37 cellular contexts compared by ENCODE assay signal in genomic region chr1:53499257-53500183, GRCh38. TPM values are rescaled to one million over a fixed set of nuclear protein-coding genes. Genes with fewer than 3 reads are reported as not detected.
"Had no signal": no experiment of that assay in that cellular context is flagged by ENCODE, and none has a peak within 500 bp of the region (broad histone marks: within the 10 kb centered on the region; RNA-seq: fewer than 3 reads in every experiment).

No MANE protein-coding gene starts in this region.

- H3K36me3 ChIP-seq: adrenal gland, cardiac muscle cell, heart left ventricle, left lung, lower lobe of right lung, neutrophil, ovary, sigmoid colon, stomach, tibial artery, upper lobe of right lung had no signal

- H3K27me3 ChIP-seq: body of pancreas, cardiac muscle cell, ovary had no signal

- H3K9me3 Mint-ChIP-seq: activated CD4-positive, alpha-beta memory T cell treated with anti-CD3 and anti-CD28 coated beads for 36 hours; activated CD4-positive, alpha-beta T cell treated with anti-CD3 and anti-CD28 coated beads, Interleukin-2, amount 10 ng/mL, durations not matched to agents 24 days and 14 days; activated naive CD4-positive, alpha-beta T cell treated with anti-CD3 and anti-CD28 coated beads for 36 hours; activated naive CD8-positive, alpha-beta T cell treated with anti-CD3 and anti-CD28 coated beads for 36 hours; activated T-helper 1 cell treated with anti-CD3 and anti-CD28 coated beads, Interleukin-12 subunit alpha, Interleukin-12 subunit beta, Interleukin-2, Interleukin-4 antibody, amounts not matched to agents 30 ng/mL and 10 ng/mL and 1 ng/mL, durations not matched to agents 14 hours and 24 hours and 36 hours; endodermal cell; natural killer cell treated with Interleukin-12 subunit alpha and Interleukin-12 subunit beta and Interleukin-15 and Interleukin-18, amount 100 ng/mL, for 72 hours; stimulated activated naive B cell treated with anti-CD40 and anti-IgM and Interleukin-4, amounts not matched to agents 10 μg/mL and 1 μg/mL and 100 μg/mL, for 72 hours had no signal

- H3K4me3 ChIP-seq: adrenal gland, body of pancreas, cardiac muscle cell, heart left ventricle, left lung, lower lobe of right lung, mucosa of descending colon, ovary, sigmoid colon, stomach, tibial artery, upper lobe of right lung had no signal

- H3K27ac Mint-ChIP-seq: activated CD4-positive, alpha-beta memory T cell treated with anti-CD3 and anti-CD28 coated beads for 36 hours; activated CD4-positive, alpha-beta T cell treated with anti-CD3 and anti-CD28 coated beads, Interleukin-2, amount 10 ng/mL, durations not matched to agents 24 days and 14 days; activated naive CD4-positive, alpha-beta T cell treated with anti-CD3 and anti-CD28 coated beads for 36 hours; activated naive CD8-positive, alpha-beta T cell treated with anti-CD3 and anti-CD28 coated beads for 36 hours; activated T-helper 1 cell treated with anti-CD3 and anti-CD28 coated beads, Interleukin-12 subunit alpha, Interleukin-12 subunit beta, Interleukin-2, Interleukin-4 antibody, amounts not matched to agents 30 ng/mL and 10 ng/mL and 1 ng/mL, durations not matched to agents 14 hours and 24 hours and 36 hours; endodermal cell; natural killer cell treated with Interleukin-12 subunit alpha and Interleukin-12 subunit beta and Interleukin-15 and Interleukin-18, amount 100 ng/mL, for 72 hours; progenitor cell of endocrine pancreas; stimulated activated naive B cell treated with anti-CD40 and anti-IgM and Interleukin-4, amounts not matched to agents 10 μg/mL and 1 μg/mL and 100 μg/mL, for 72 hours had no signal

- H3K4me3 Mint-ChIP-seq: activated CD4-positive, alpha-beta memory T cell treated with anti-CD3 and anti-CD28 coated beads for 36 hours; activated CD4-positive, alpha-beta T cell treated with anti-CD3 and anti-CD28 coated beads, Interleukin-2, amount 10 ng/mL, durations not matched to agents 24 days and 14 days; activated naive CD4-positive, alpha-beta T cell treated with anti-CD3 and anti-CD28 coated beads for 36 hours; activated naive CD8-positive, alpha-beta T cell treated with anti-CD3 and anti-CD28 coated beads for 36 hours; activated T-helper 1 cell treated with anti-CD3 and anti-CD28 coated beads, Interleukin-12 subunit alpha, Interleukin-12 subunit beta, Interleukin-2, Interleukin-4 antibody, amounts not matched to agents 30 ng/mL and 10 ng/mL and 1 ng/mL, durations not matched to agents 14 hours and 24 hours and 36 hours; endodermal cell; natural killer cell treated with Interleukin-12 subunit alpha and Interleukin-12 subunit beta and Interleukin-15 and Interleukin-18, amount 100 ng/mL, for 72 hours; stimulated activated naive B cell treated with anti-CD40 and anti-IgM and Interleukin-4, amounts not matched to agents 10 μg/mL and 1 μg/mL and 100 μg/mL, for 72 hours had no signal

- H3K27ac ChIP-seq: adrenal gland, body of pancreas, cardiac muscle cell, foreskin keratinocyte, left lung, lower lobe of right lung, neutrophil, ovary, tibial artery, upper lobe of right lung had no signal

- H3K4me1 Mint-ChIP-seq: activated naive CD8-positive, alpha-beta T cell treated with anti-CD3 and anti-CD28 coated beads for 36 hours; stimulated activated naive B cell treated with anti-CD40 and anti-IgM and Interleukin-4, amounts not matched to agents 10 μg/mL and 1 μg/mL and 100 μg/mL, for 72 hours had no signal

- H3K4me1 ChIP-seq: adrenal gland, body of pancreas, foreskin keratinocyte, heart left ventricle, left lung, lower lobe of right lung, tibial artery, upper lobe of right lung had no signal

- H3K9me3 ChIP-seq: adrenal gland, body of pancreas, heart left ventricle, left lung, lower lobe of right lung, mucosa of descending colon, neutrophil, ovary, sigmoid colon, stomach, tibial artery, upper lobe of right lung had no signal

- H3K27me3 Mint-ChIP-seq: activated CD4-positive, alpha-beta memory T cell treated with anti-CD3 and anti-CD28 coated beads for 36 hours; activated CD4-positive, alpha-beta T cell treated with anti-CD3 and anti-CD28 coated beads, Interleukin-2, amount 10 ng/mL, durations not matched to agents 24 days and 14 days; activated naive CD8-positive, alpha-beta T cell treated with anti-CD3 and anti-CD28 coated beads for 36 hours had no signal

- H3K36me3 Mint-ChIP-seq: activated CD4-positive, alpha-beta memory T cell treated with anti-CD3 and anti-CD28 coated beads for 36 hours; activated naive CD8-positive, alpha-beta T cell treated with anti-CD3 and anti-CD28 coated beads for 36 hours; natural killer cell treated with Interleukin-12 subunit alpha and Interleukin-12 subunit beta and Interleukin-15 and Interleukin-18, amount 100 ng/mL, for 72 hours; stimulated activated naive B cell treated with anti-CD40 and anti-IgM and Interleukin-4, amounts not matched to agents 10 μg/mL and 1 μg/mL and 100 μg/mL, for 72 hours had no signal

- DNase-seq: activated CD4-positive, alpha-beta memory T cell treated with anti-CD3 and anti-CD28 coated beads for 36 hours; activated CD4-positive, alpha-beta T cell treated with anti-CD3 and anti-CD28 coated beads, Interleukin-2, amount 10 ng/mL, durations not matched to agents 24 days and 14 days; activated CD4-positive, CD25-positive, alpha-beta regulatory T cell treated with anti-CD3 and anti-CD28 coated beads, Interleukin-2, amount 50 U/mL, for 72 hours; activated CD8-positive, alpha-beta memory T cell treated with anti-CD3 and anti-CD28 coated beads, Interleukin-2, amount 50 U/mL, for 4 hours; activated effector memory CD4-positive, alpha-beta T cell treated with anti-CD3 and anti-CD28 coated beads, Interleukin-2, amount 50 U/mL, for 16 hours; activated naive CD4-positive, alpha-beta T cell treated with anti-CD3 and anti-CD28 coated beads for 36 hours; activated naive CD8-positive, alpha-beta T cell treated with anti-CD3 and anti-CD28 coated beads for 36 hours; activated T-cell treated with anti-CD3 and anti-CD28 coated beads, Interleukin-2, amount 50 U/mL, for 1 hour; adrenal gland; body of pancreas; cortex of kidney; endodermal cell; foreskin keratinocyte; heart left ventricle; left lung; lower lobe of right lung; mucosa of descending colon; ovary; sigmoid colon; small intestine; stimulated activated CD4-positive, alpha-beta T cell treated with anti-CD3 and anti-CD28 coated beads, Interleukin-15, amount 100 ng/mL, for 24 hours; stimulated activated CD4-positive, alpha-beta T cell treated with anti-CD3 and anti-CD28 coated beads, Interleukin-2, amount 100 ng/mL, for 24 hours; stimulated activated naive B cell treated with anti-CD40 and anti-IgM and Interleukin-4, amounts not matched to agents 10 μg/mL and 1 μg/mL and 100 μg/mL, for 72 hours; stomach; tibial artery; upper lobe of right lung had no signal

RNA-seq across cellular contexts. Expression of gene DMRTB1, which starts 40.3 kb away (rescaled TPM):
- total RNA-seq: activated CD4-positive, alpha-beta memory T cell treated with anti-CD3 and anti-CD28 coated beads for 36 hours; activated CD4-positive, alpha-beta T cell treated with anti-CD3 and anti-CD28 coated beads, Interleukin-2, amount 10 ng/mL, durations not matched to agents 24 days and 14 days; activated CD8-positive, alpha-beta memory T cell treated with anti-CD3 and anti-CD28 coated beads for 36 hours; activated naive CD4-positive, alpha-beta T cell treated with anti-CD3 and anti-CD28 coated beads for 36 hours; activated naive CD8-positive, alpha-beta T cell treated with anti-CD3 and anti-CD28 coated beads for 36 hours; activated T-helper 1 cell treated with anti-CD3 and anti-CD28 coated beads, Interleukin-12 subunit alpha, Interleukin-12 subunit beta, Interleukin-2, Interleukin-4 antibody, amounts not matched to agents 30 ng/mL and 10 ng/mL and 1 ng/mL, durations not matched to agents 14 hours and 24 hours and 36 hours; adrenal gland; aorta; body of pancreas; cardiac muscle cell; cerebellum; endodermal cell; esophagus mucosa; foreskin keratinocyte; heart left ventricle; left lung; lower lobe of right lung; mucosa of descending colon; myocyte; natural killer cell treated with Interleukin-12 subunit alpha and Interleukin-12 subunit beta and Interleukin-15 and Interleukin-18, amount 100 ng/mL, for 72 hours; ovary; progenitor cell of endocrine pancreas; renal cortical epithelial cell; sigmoid colon; stomach; upper lobe of right lung had no signal
- polyA plus RNA-seq: adrenal gland, aorta, cardiac muscle cell, foreskin keratinocyte, heart left ventricle, sigmoid colon, small intestine, stomach had no signal
